Comparison of ENCODE assay signal across 1 cellular context in genomic region chr16:88884569-88885271, GRCh38.
A peak's percentile ranks its signal among the peaks of the same experiment; 100 is the strongest.
TF ChIP-seq lines count a peak whose summit lies in the region.

No MANE protein-coding gene starts in this region.

TF ChIP-seq in K562, 482 proteins besides CTCF, POLR2A, EP300 and RAD21:
- TF ChIP-seq POU5F1 (IDR thresholded peaks at IDR 0.05; ENCODE audit: borderline replicate concordance, low read depth, low read length, partially characterized antibody) (no peak), ZNF584 (CRISPR knock-in tag; IDR thresholded peaks at IDR 0.05; ENCODE audit: low read depth) (no peak), GTF2E2 (tag; IDR thresholded peaks at IDR 0.05) (no peak), NFXL1 (CRISPR knock-in tag; IDR thresholded peaks at IDR 0.05) (no peak), POLR2G (IDR thresholded peaks at IDR 0.05; ENCODE audit: low read depth, low read length) (peak; percentile 59), LARP7 (IDR thresholded peaks at IDR 0.05) (no peak), RBM22 (IDR thresholded peaks at IDR 0.05; ENCODE audit: low read depth, low read length, poor library complexity, severe bottlenecking) (peak; percentile 77), MEF2A (IDR thresholded peaks at IDR 0.05; ENCODE audit: control insufficient read depth, low read depth, low read length) (no peak), NR0B1 (IDR thresholded peaks at IDR 0.05; ENCODE audit: partially characterized antibody) (no peak), CHD4 (IDR thresholded peaks at IDR 0.05; ENCODE audit: insufficient read depth, insufficient replicate concordance, low read depth, low read length, poor library complexity, severe bottlenecking) (no peak), PHB2 (IDR thresholded peaks at IDR 0.05; ENCODE audit: low read depth) (no peak), MITF (IDR thresholded peaks at IDR 0.05) (no peak), RHOXF2B (CRISPR knock-in tag; conservative IDR thresholded peaks at IDR 0.05) (no peak), SRSF3 (IDR thresholded peaks at IDR 0.05; ENCODE audit: insufficient read depth, low read length) (no peak), EP400 (IDR thresholded peaks at IDR 0.05) (no peak)
TF ChIP-seq in K562: peak in this region for 2.
